In the genomic region with DNA sequence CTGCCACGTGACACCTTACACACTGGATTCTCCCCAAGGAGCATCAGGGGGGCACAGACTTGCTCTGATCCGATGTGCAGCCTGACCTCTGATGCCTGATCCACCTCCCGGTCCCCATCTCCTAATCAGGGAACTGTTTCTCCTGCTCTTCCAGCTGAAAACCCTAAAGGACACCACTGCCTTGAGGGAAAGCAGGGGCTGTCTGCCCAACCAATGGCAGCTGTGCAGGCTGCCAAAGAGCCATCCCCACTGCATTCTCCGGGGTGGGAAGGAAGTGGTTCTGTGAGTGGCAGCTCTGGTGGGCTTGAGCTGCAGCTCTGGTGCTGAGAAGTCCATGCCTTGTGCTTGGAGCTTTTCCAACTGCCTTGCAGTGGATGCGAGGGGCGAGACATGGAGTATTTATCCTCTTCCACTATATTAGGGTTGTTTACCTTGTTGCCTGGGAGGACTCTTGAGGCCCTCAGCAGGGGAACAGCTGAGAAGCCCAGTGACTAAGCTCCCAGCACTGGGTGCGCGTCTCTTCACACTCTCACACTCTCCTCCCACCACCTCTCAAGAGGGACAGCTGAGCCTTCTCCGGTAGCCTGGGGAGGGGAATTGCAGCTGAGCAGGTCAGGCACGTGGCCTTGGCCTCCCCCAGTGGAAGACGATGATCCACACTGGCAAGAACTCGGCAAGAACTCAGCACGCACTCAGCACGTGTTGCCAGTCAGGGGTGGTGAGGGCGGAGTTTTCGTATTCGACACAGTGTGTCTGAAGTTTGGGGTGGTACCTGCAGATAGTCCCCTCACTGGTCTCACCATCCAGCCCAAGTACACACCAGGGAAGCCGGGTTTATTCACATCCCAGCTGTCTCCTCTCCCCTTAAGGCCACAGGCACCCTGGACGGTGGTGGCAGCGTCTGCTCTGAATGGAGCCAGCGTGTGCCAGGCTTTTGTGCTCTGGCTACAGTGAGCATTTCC, we compare ENCODE assay signal across 10 cellular contexts. TPM values are rescaled to one million over a fixed set of nuclear protein-coding genes. Genes with fewer than 3 reads are reported as not detected.
DNase-seq lines count a peak whose midpoint lies in the region; ATAC-seq and TF ChIP-seq lines count a peak whose summit lies in the region.
"Had no signal": no experiment of that assay in that cellular context is flagged by ENCODE, and none has a peak within 500 bp of the region (broad histone marks: within the 10 kb centered on the region; RNA-seq: fewer than 3 reads in every experiment).

No MANE protein-coding gene starts in this region.

- H3K27ac ChIP-seq in CD8-positive, alpha-beta T cell (ENCODE audit: low read depth, low read length) = no peak overlapping the region
- peak overlapping the region in 26 of 59 donors; percentile 2 to 67 (median 48) for H3K27ac ChIP-seq in dorsolateral prefrontal cortex

- H3K27ac Mint-ChIP-seq in CD8-positive, alpha-beta T cell = no peak overlapping the region
- H3K27ac Mint-ChIP-seq in nephron progenitor cell = peak overlapping the region; percentile 16

- intact Hi-C loops in CD8-positive, alpha-beta T cell (cut with DNase I, micrococcal nuclease) = no loop called here
- intact Hi-C loops in dorsolateral prefrontal cortex (cut with DNase I) = no loop called here

- POLR2A ChIA-PET in CD8-positive, alpha-beta T cell (lab: Charles Lee) = interaction anchor here (0.8 to 1.5 kb wide), 2 partner anchors 28 to 58 kb away, joined by 3 read pairs; no protein-coding TSS in a partner anchor

- no peaks in the 10 kb centered on the region for H3K27me3 Mint-ChIP-seq in CD8-positive, alpha-beta T cell (ENCODE audit: low read depth)
- peaks cover 3% of the 10 kb centered on the region for H3K27me3 Mint-ChIP-seq in nephron progenitor cell (ENCODE audit: low read depth, poor library complexity)

- peak; percentile 49 for ATAC-seq in CD8-positive, alpha-beta T cell
- ATAC-seq in HG02678 (IDR thresholded peaks at IDR 0.05; ENCODE audit: unreplicated experiment) = no peak
- no peak for ATAC-seq in HG03442 (IDR thresholded peaks at IDR 0.05; ENCODE audit: unreplicated experiment)

- H3K9me3 ChIP-seq in CD8-positive, alpha-beta T cell (ENCODE audit: low read length) = no peaks in the 10 kb centered on the region

- H3K36me3 ChIP-seq in CD8-positive, alpha-beta T cell (ENCODE audit: insufficient read depth, low read length) = peaks cover 46% of the 10 kb centered on the region

- no peaks in the 10 kb centered on the region for H3K4me1 ChIP-seq in CD8-positive, alpha-beta T cell (ENCODE audit: insufficient read depth, low read length)

- no peak overlapping the region for H3K4me3 ChIP-seq in CD8-positive, alpha-beta T cell (ENCODE audit: low read depth, low read length)
- no peak overlapping the region for H3K4me3 ChIP-seq in dorsolateral prefrontal cortex

- peaks cover 10% of the 10 kb centered on the region for H3K4me1 Mint-ChIP-seq in CD8-positive, alpha-beta T cell (ENCODE audit: low read depth)
- H3K4me1 Mint-ChIP-seq in nephron progenitor cell = peaks cover 8% of the 10 kb centered on the region
- H3K4me1 Mint-ChIP-seq: neural crest cell had no signal

- no peaks in the 10 kb centered on the region for H3K9me3 Mint-ChIP-seq in CD8-positive, alpha-beta T cell
- no peaks in the 10 kb centered on the region for H3K9me3 Mint-ChIP-seq in nephron progenitor cell
- H3K9me3 Mint-ChIP-seq: neural crest cell had no signal

- CTCF ChIA-PET in CD8-positive, alpha-beta T cell (lab: Charles Lee) = interaction anchor here (0.8 to 3.8 kb wide), 13 partner anchors 9 to 102 kb away, joined by 3 to 33 read pairs (median 3); a partner anchor contains a TSS

- H3K27me3 ChIP-seq in CD8-positive, alpha-beta T cell (ENCODE audit: insufficient read depth, low read length) = no peaks in the 10 kb centered on the region
- H3K27me3 ChIP-seq in dorsolateral prefrontal cortex = no peaks in the 10 kb centered on the region

- no peak for DNase-seq in CD8-positive, alpha-beta T cell
- DNase-seq in NCI-H2196 (lab: John Stamatoyannopoulos, UW; ENCODE audit: unreplicated experiment) = peak; percentile 92
- peak in 6 of 10 donors; percentile 49 to 76 (median 63) for DNase-seq in dorsolateral prefrontal cortex
- DNase-seq in nephron progenitor cell = no peak
- DNase-seq in ecto neural progenitor cell (ENCODE audit: low spot score) = no peak
- no peak for DNase-seq in cerebellum (ENCODE audit: low spot score)
- DNase-seq: stimulated activated naive CD4-positive, alpha-beta T cell treated with Interleukin-2 at 50 U/mL for 16 hours had no signal

- TF ChIP-seq CTCF in CD8-positive, alpha-beta T cell (IDR thresholded peaks at IDR 0.05) = no peak
- no peak for TF ChIP-seq CTCF in dorsolateral prefrontal cortex (IDR thresholded peaks at IDR 0.05 in 54 of 56, conservative IDR thresholded peaks at IDR 0.05 in 2 of 56; ENCODE audit: low read depth in 1 of 56, partially characterized antibody in 56 of 56)
- TF ChIP-seq CTCF in nephron progenitor cell (IDR thresholded peaks at IDR 0.05) = no peak

- H3K4me3 Mint-ChIP-seq in CD8-positive, alpha-beta T cell = no peak overlapping the region
- no peak overlapping the region for H3K4me3 Mint-ChIP-seq in nephron progenitor cell
- H3K4me3 Mint-ChIP-seq: neural crest cell had no signal

- peaks cover 61% of the 10 kb centered on the region for H3K36me3 Mint-ChIP-seq in CD8-positive, alpha-beta T cell
- H3K36me3 Mint-ChIP-seq in nephron progenitor cell (ENCODE audit: low read depth) = peaks cover 45% of the 10 kb centered on the region

RNA-seq across cellular contexts. Expression of a gene that starts 21.1 kb away (rescaled TPM):
- under 1 TPM in 1 of 2 experiments, not detected in 1; 0.22 TPM for total RNA-seq in CD8-positive, alpha-beta T cell
- total RNA-seq in dorsolateral prefrontal cortex = under 1 TPM in 9 of 120 experiments, not detected in 111; 0.26 to 0.63 (median 0.35) TPM
- not detected for total RNA-seq in cerebellum

RNA-seq across cellular contexts. Expression of a gene that starts 33.9 kb away (rescaled TPM):
- total RNA-seq in CD8-positive, alpha-beta T cell = 10 to 100 TPM; 38.1 to 39.1 TPM
- total RNA-seq in dorsolateral prefrontal cortex = 10 to 100 TPM in 53 of 120 experiments, 1 to 10 TPM in 67; 5.4 to 21.7 (median 9.8) TPM
- 3.5 TPM for total RNA-seq in cerebellum

Comparison
In these comparisons a context has a peak if more than half of its experiments do, and no peak if none do; other contexts are left out.
1. DNase-seq: peak in NCI-H2196 (single experiment) and dorsolateral prefrontal cortex (6 of 10); none in CD8-positive, alpha-beta T cell (0 of 7), nephron progenitor cell (single experiment), ecto neural progenitor cell (single experiment) and cerebellum (single experiment).